Comparison of ENCODE assay signal across 15 cellular contexts in genomic region chr1:83846138-83846537, GRCh38.
DNase-seq lines count a peak whose midpoint lies in the region.
"Had no signal": no experiment of that assay in that cellular context is flagged by ENCODE, and none has a peak within 500 bp of the region (broad histone marks: within the 10 kb centered on the region; RNA-seq: fewer than 3 reads in every experiment).

No MANE protein-coding gene starts in this region.

- H3K4me3 ChIP-seq in adipocyte (ENCODE audit: low read length), result peak overlapping the region; percentile 14
- H3K4me3 ChIP-seq: SJSA1 had no signal

- H3K36me3 ChIP-seq in adipocyte (ENCODE audit: control insufficient read depth, insufficient read depth, low read length, severe bottlenecking), result no peaks in the 10 kb centered on the region
- H3K36me3 ChIP-seq: SJSA1 had no signal

- H3K9me3 ChIP-seq in adipocyte (ENCODE audit: control insufficient read depth, low read length), result no peaks in the 10 kb centered on the region
- H3K9me3 ChIP-seq: SJSA1 had no signal

- DNase-seq in NCI-H2227 (lab: John Stamatoyannopoulos, UW; ENCODE audit: unreplicated experiment), result peak; percentile 15
- no peak for DNase-seq in NCI-H2227 treated with DMSO at 0.1 percent for 48 hours (lab: John Stamatoyannopoulos, UW)
- DNase-seq in NCI-H146 treated with DMSO at 0.1 percent for 48 hours (lab: John Stamatoyannopoulos, UW; ENCODE audit: unreplicated experiment), result peak; percentile 23
- no peak for DNase-seq in adipocyte (ENCODE audit: low read depth)
- DNase-seq in retina, result peak; percentile 33
- no peak for DNase-seq in SHP77 treated with DMSO at 0.1 percent for 48 hours (lab: John Stamatoyannopoulos, UW)
- no peak for DNase-seq in activated T-cell treated with anti-CD3 and anti-CD28 coated beads, Interleukin-2, amount 50 U/mL, for 1 hour
- DNase-seq in NCI-H1048 (lab: John Stamatoyannopoulos, UW), result no peak
- DNase-seq: MM.1S, NCI-H1092, NCI-H1436, NCI-H2081, NCI-H510A, T-helper 1 cell had no signal

- no peaks in the 10 kb centered on the region for H3K27me3 ChIP-seq in adipocyte (replicated peaks; ENCODE audit: control insufficient read depth, insufficient read depth, low read length)
- H3K27me3 ChIP-seq: SJSA1 had no signal

- H3K9ac ChIP-seq in adipocyte (ENCODE audit: low read length), result no peak overlapping the region

- H3K4me1 ChIP-seq in adipocyte (ENCODE audit: control insufficient read depth, insufficient read depth, low read length), result peaks cover 12% of the 10 kb centered on the region
- H3K4me1 ChIP-seq: SJSA1 had no signal

Comparison
In these comparisons a context has a peak if more than half of its experiments do, and no peak if none do; other contexts are left out.
1. DNase-seq: peak in NCI-H2227 (single experiment), NCI-H146 treated with DMSO at 0.1 percent for 48 hours (single experiment) and retina (single experiment); none in NCI-H2227 treated with DMSO at 0.1 percent for 48 hours (single experiment), adipocyte (single experiment), SHP77 treated with DMSO at 0.1 percent for 48 hours (single experiment), activated T-cell treated with anti-CD3 and anti-CD28 coated beads, Interleukin-2, amount 50 U/mL, for 1 hour (single experiment) and NCI-H1048 (single experiment).